In genomic region chr1:98002288-98002687, GRCh38 we compare ENCODE assay signal across 17 cellular contexts.
DNase-seq lines count a peak whose midpoint lies in the region; ATAC-seq and TF ChIP-seq lines count a peak whose summit lies in the region.
"Had no signal": no experiment of that assay in that cellular context is flagged by ENCODE, and none has a peak within 500 bp of the region (broad histone marks: within the 10 kb centered on the region; RNA-seq: fewer than 3 reads in every experiment).

No MANE protein-coding gene starts in this region.

- no peak overlapping the region for H2BK120ac ChIP-seq in mesenchymal stem cell (ENCODE audit: low read depth, low read length)

- H3K36me3 ChIP-seq in GM23338 (ENCODE audit: insufficient read depth) (no peaks in the 10 kb centered on the region), MG63 (no peaks in the 10 kb centered on the region), mesenchymal stem cell (ENCODE audit: control insufficient read depth in 1 of 2, insufficient read depth in 2 of 2, low read depth in 1 of 2, low read length in 2 of 2) (no peaks in the 10 kb centered on the region), Caco-2 (ENCODE audit: control insufficient read depth, insufficient read depth, low read length) (no peaks in the 10 kb centered on the region)

- no peaks in the 10 kb centered on the region for H3K79me1 ChIP-seq in mesenchymal stem cell (replicated peaks; ENCODE audit: low read length, poor library complexity, severe bottlenecking)

- H3K4me1 ChIP-seq in GM23338 (ENCODE audit: insufficient read depth) (peaks cover 11% of the 10 kb centered on the region; the same call in 1 of the 2 replicates), mesenchymal stem cell (ENCODE audit: control insufficient read depth, insufficient read depth, low read depth, low read length) (peaks cover 2% of the 10 kb centered on the region), Caco-2 (peaks cover 7% of the 10 kb centered on the region)

- H4K91ac ChIP-seq in mesenchymal stem cell (ENCODE audit: low read length) = no peak overlapping the region

- no peaks in the 10 kb centered on the region for H3K36me3 Mint-ChIP-seq in GM23338 (ENCODE audit: low read depth)
- no peaks in the 10 kb centered on the region for H3K36me3 Mint-ChIP-seq in Caco-2 (ENCODE audit: insufficient read depth, unreplicated experiment)

- H3K4me2 ChIP-seq in GM23338 (0 out of 2 replicates have a peak overlapping the region, but pooled peaks have one; percentile 0), mesenchymal stem cell (ENCODE audit: low read length, poor library complexity, severe bottlenecking) (no peak overlapping the region)

- TF ChIP-seq CTCF in GM23338 (conservative IDR thresholded peaks at IDR 0.05; ENCODE audit: low read depth in 2 of 2) = no peak
- no peak for TF ChIP-seq CTCF in fibroblast of the aortic adventitia (IDR thresholded peaks at IDR 0.05; ENCODE audit: insufficient read depth, low read length)
- no peak for TF ChIP-seq CTCF in Caco-2 (IDR thresholded peaks at IDR 0.05; ENCODE audit: insufficient read depth in 1 of 2, low read depth in 1 of 2, low read length in 1 of 2, severe bottlenecking in 1 of 2, unreplicated experiment in 1 of 2)

- H2BK15ac ChIP-seq in mesenchymal stem cell (ENCODE audit: low read depth, poor library complexity, severe bottlenecking) = no peak overlapping the region

- H3K27me3 ChIP-seq in GM23338 (ENCODE audit: insufficient read depth) = no peaks in the 10 kb centered on the region
- no peaks in the 10 kb centered on the region for H3K27me3 ChIP-seq in MG63
- H3K27me3 ChIP-seq in mesenchymal stem cell (ENCODE audit: control insufficient read depth in 1 of 2, insufficient read depth in 1 of 2, low read length in 2 of 2) = no peaks in the 10 kb centered on the region
- no peaks in the 10 kb centered on the region for H3K27me3 ChIP-seq in Caco-2 (replicated peaks; ENCODE audit: control insufficient read depth, insufficient read depth, low read length)

- no peaks in the 10 kb centered on the region for H3K9me3 Mint-ChIP-seq in GM23338
- no peaks in the 10 kb centered on the region for H3K9me3 Mint-ChIP-seq in Caco-2 (ENCODE audit: unreplicated experiment)
- H3K9me3 Mint-ChIP-seq: CD4-positive, alpha-beta T cell; H9 had no signal

- no peaks in the 10 kb centered on the region for H3K79me2 ChIP-seq in GM23338 (replicated peaks; ENCODE audit: insufficient read depth)

- H3F3A ChIP-seq in GM23338 (replicated peaks; ENCODE audit: low read depth) = no peaks in the 10 kb centered on the region

- no peaks in the 10 kb centered on the region for H3K27me3 Mint-ChIP-seq in GM23338 (ENCODE audit: insufficient read depth, low read depth, poor library complexity)
- no peaks in the 10 kb centered on the region for H3K27me3 Mint-ChIP-seq in Caco-2 (ENCODE audit: insufficient read depth, unreplicated experiment)
- H3K27me3 Mint-ChIP-seq: CD4-positive, alpha-beta T cell had no signal

- no peak overlapping the region for H2BK12ac ChIP-seq in mesenchymal stem cell (ENCODE audit: low read length in 2 of 2)

- H3K14ac ChIP-seq in mesenchymal stem cell (ENCODE audit: low read length in 2 of 2) = no peak overlapping the region

- 89% methylated on average over 2 of the region's 2 CpGs for WGBS in mesenchymal stem cell

- no peak overlapping the region for H3K23ac ChIP-seq in mesenchymal stem cell (ENCODE audit: low read length in 2 of 2)

- H2BK5ac ChIP-seq in mesenchymal stem cell (ENCODE audit: low read depth, low read length, poor library complexity, severe bottlenecking) = no peak overlapping the region

- H3K18ac ChIP-seq in mesenchymal stem cell (ENCODE audit: low read depth in 1 of 2, low read length in 2 of 2) = no peak overlapping the region

- intact Hi-C loops in Caco-2 (cut with micrococcal nuclease; ENCODE audit: unreplicated experiment) = loop anchor here (1.0 to 10.0 kb wide), 3 partner anchors 49 to 466 kb away; no protein-coding TSS in a partner anchor

- POLR2A ChIA-PET in Caco-2 (lab: Charles Lee) = no interaction called here

- H3K4me1 Mint-ChIP-seq in GM23338 (peaks cover 11% of the 10 kb centered on the region; the same call in 2 of the 3 replicates), Caco-2 (ENCODE audit: low read depth, unreplicated experiment) (no peaks in the 10 kb centered on the region)

- H3K27ac Mint-ChIP-seq in GM23338 (0 out of 2 replicates have a peak overlapping the region, but pooled peaks have one; percentile 62), Caco-2 (ENCODE audit: unreplicated experiment) (no peak overlapping the region)
- H3K27ac Mint-ChIP-seq: CD4-positive, alpha-beta T cell had no signal

- H3K4me3 ChIP-seq in GM23338 (no peak overlapping the region), MG63 (no peak overlapping the region), fibroblast of the aortic adventitia (ENCODE audit: low read depth, low read length) (no peak overlapping the region), mesenchymal stem cell (ENCODE audit: insufficient read depth in 1 of 2, low read depth in 1 of 2, low read length in 2 of 2) (no peak overlapping the region), Caco-2 (ENCODE audit: low read depth, low read length) (no peak overlapping the region)
- H3K4me3 ChIP-seq: GM12878 had no signal

- H2AFZ ChIP-seq in GM23338 = no peak overlapping the region
- H2AFZ ChIP-seq in mesenchymal stem cell (ENCODE audit: low read depth, low read length) = no peak overlapping the region

- ATAC-seq in GM23338 (peak; percentile 73), GM18870 (IDR thresholded peaks at IDR 0.05; ENCODE audit: unreplicated experiment) (no peak), HG03175 (IDR thresholded peaks at IDR 0.05; ENCODE audit: unreplicated experiment) (no peak)
- ATAC-seq: GM12878 had no signal

- H2AK5ac ChIP-seq in mesenchymal stem cell (ENCODE audit: low read length, severe bottlenecking) = peak overlapping the region; percentile 78

- H4K20me1 ChIP-seq in GM23338 (replicated peaks; ENCODE audit: insufficient read depth) = no peaks in the 10 kb centered on the region; the same call in 1 of the 2 replicates

- no peak overlapping the region for H3K27ac ChIP-seq in GM23338 (ENCODE audit: low read depth)
- H3K27ac ChIP-seq in mesenchymal stem cell (ENCODE audit: low read length, poor library complexity, severe bottlenecking) = no peak overlapping the region
- H3K27ac ChIP-seq: C4-2B had no signal

- no peak overlapping the region for H3K4ac ChIP-seq in mesenchymal stem cell (ENCODE audit: low read depth in 1 of 2, low read length in 2 of 2)

- H3K9me2 ChIP-seq in GM23338 (ENCODE audit: insufficient read depth) = no peaks in the 10 kb centered on the region

- peak; percentile 14 for DNase-seq in GM23338 (ENCODE audit: low spot score)
- peak; percentile 18 for DNase-seq in MG63
- DNase-seq in fibroblast of the aortic adventitia (ENCODE audit: low read depth) = peak; percentile 54
- DNase-seq in mesenchymal stem cell = no peak
- DNase-seq in Caco-2 = no peak
- DNase-seq in DMS114 treated with DMSO at 0.1 percent for 48 hours (lab: John Stamatoyannopoulos, UW; ENCODE audit: unreplicated experiment) = no peak
- DNase-seq: CD4-positive, alpha-beta T cell; DMS53; DND-41; GOT3; H9; Kasumi-1; KG1 had no signal

- BruUV-seq in Caco-2 (replicated peaks; lab: Mats Ljungman, UMichigan) = no TSS peak

- H4K8ac ChIP-seq in mesenchymal stem cell (ENCODE audit: low read length) = no peak overlapping the region

- CTCF ChIA-PET in Caco-2 (lab: Charles Lee) = no interaction called here

- no peak overlapping the region for H3K9ac ChIP-seq in mesenchymal stem cell (ENCODE audit: low read length)

- no peak overlapping the region for H3K4me3 Mint-ChIP-seq in GM23338
- H3K4me3 Mint-ChIP-seq in Caco-2 (ENCODE audit: unreplicated experiment) = no peak overlapping the region
- H3K4me3 Mint-ChIP-seq: CD4-positive, alpha-beta T cell; H9 had no signal

- H3K9me3 ChIP-seq in MG63 (no peaks in the 10 kb centered on the region), mesenchymal stem cell (ENCODE audit: control insufficient read depth, low read length) (no peaks in the 10 kb centered on the region), Caco-2 (no peaks in the 10 kb centered on the region)

Comparison
In these comparisons a context has a peak if more than half of its experiments do, and no peak if none do; other contexts are left out.
1. DNase-seq: peak in GM23338 (single experiment), MG63 (single experiment) and fibroblast of the aortic adventitia (single experiment); none in mesenchymal stem cell (single experiment), Caco-2 (0 of 2) and DMS114 treated with DMSO at 0.1 percent for 48 hours (single experiment).